8 cellular contexts compared by ENCODE assay signal in the genomic region with DNA sequence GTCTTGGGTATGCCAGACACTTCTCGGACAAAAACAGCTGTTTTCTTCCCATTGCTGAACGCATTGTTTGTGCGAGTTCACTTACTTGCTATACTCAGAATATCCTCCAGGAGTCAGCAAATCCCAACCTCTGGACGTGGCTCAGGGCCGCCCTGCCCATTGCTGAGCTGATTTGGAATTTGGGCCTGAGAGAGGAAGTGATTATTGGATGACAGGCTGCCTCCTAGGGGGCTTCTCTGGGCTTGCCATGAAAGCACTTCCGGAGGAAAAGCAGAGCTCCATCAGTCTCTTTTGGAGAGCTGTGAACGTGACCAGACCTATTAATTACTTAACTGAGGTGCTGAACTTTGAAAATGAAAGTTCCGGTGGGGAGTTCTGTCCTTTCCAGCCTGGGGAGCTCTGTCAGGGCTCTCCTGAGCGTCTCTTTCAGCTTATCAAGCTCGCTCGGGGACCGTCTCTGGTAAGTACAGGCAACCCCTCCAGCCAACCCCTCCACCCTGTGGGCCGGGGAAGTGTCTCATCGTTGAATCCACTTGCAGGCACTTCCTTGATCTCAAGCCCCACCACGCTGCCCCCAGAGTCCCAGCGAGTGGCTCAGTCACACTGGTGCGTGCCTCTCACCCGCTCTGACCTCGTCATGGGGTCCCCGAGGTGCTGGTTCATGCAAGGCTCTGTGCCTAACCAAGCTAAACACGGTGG.
DNase-seq lines count a peak whose midpoint lies in the region; ATAC-seq and TF ChIP-seq lines count a peak whose summit lies in the region.

No MANE protein-coding gene starts in this region.

- no peaks in the 10 kb centered on the region for H3K9me3 ChIP-seq in heart left ventricle

- POLR2A ChIA-PET in activated naive CD8-positive, alpha-beta T cell treated with anti-CD3 and anti-CD28 coated beads, Interleukin-2, amount 10 ng/mL, durations not matched to agents 7 days and 5 days (lab: Charles Lee), result interaction anchor here (1.2 kb wide), 1 partner anchor 144 kb away, joined by 3 read pairs; no protein-coding TSS in a partner anchor

- TF ChIP-seq CTCF in heart left ventricle (IDR thresholded peaks at IDR 0.05), result peak; percentile 62 to 90 (median 83)

- DNase-seq in EH (ENCODE audit: low read depth), result peak; percentile 89
- peak; percentile 89 for DNase-seq in HCEC 1CT
- peak; percentile 76 for DNase-seq in NCI-H1092 treated with DMSO at 0.1 percent for 48 hours (lab: John Stamatoyannopoulos, UW)
- peak; percentile 71 for DNase-seq in SKM-1 treated with dmso at 0.1 percent for 144 hours (lab: John Stamatoyannopoulos, UW; ENCODE audit: unreplicated experiment)
- DNase-seq in activated naive CD8-positive, alpha-beta T cell treated with anti-CD3 and anti-CD28 coated beads, Interleukin-2, amount 10 ng/mL, durations not matched to agents 7 days and 5 days, result peak; percentile 44
- DNase-seq in heart left ventricle, result peak; percentile 63 to 82 (median 71)
- DNase-seq in putamen (ENCODE audit: low spot score), result peak; percentile 41

- no peak for TF ChIP-seq POLR2A in heart left ventricle (IDR thresholded peaks at IDR 0.05)

- peaks cover 11% of the 10 kb centered on the region for H3K4me1 Mint-ChIP-seq in activated naive CD8-positive, alpha-beta T cell treated with anti-CD3 and anti-CD28 coated beads, Interleukin-2, amount 10 ng/mL, durations not matched to agents 7 days and 5 days

- H3K9me3 Mint-ChIP-seq in activated naive CD8-positive, alpha-beta T cell treated with anti-CD3 and anti-CD28 coated beads, Interleukin-2, amount 10 ng/mL, durations not matched to agents 7 days and 5 days, result no peaks in the 10 kb centered on the region

- H3K27me3 ChIP-seq in heart left ventricle, result peaks cover 0 to 13% (median 0%) of the 10 kb centered on the region in 9 donors

- peak overlapping the region in 9 of 12 donors; percentile 0 to 55 (median 40) for H3K4me3 ChIP-seq in heart left ventricle

- 39 to 44% (median 39%) methylated on average over 19 to 21 of the region's 21 CpGs for WGBS in heart left ventricle, 4 donors

- intact Hi-C loops in heart left ventricle (cut with DNase I), result loop anchor here (1.0 to 10.0 kb wide), 21 partner anchors 142 to 1283 kb away; no protein-coding TSS in a partner anchor

- ATAC-seq in activated naive CD8-positive, alpha-beta T cell treated with anti-CD3 and anti-CD28 coated beads, Interleukin-2, amount 10 ng/mL, durations not matched to agents 7 days and 5 days (ENCODE audit: low read depth), result peak; percentile 81
- ATAC-seq in heart left ventricle (peak; percentile 81 to 93 (median 90)), GM21526 (IDR thresholded peaks at IDR 0.05; ENCODE audit: low FRiP score, unreplicated experiment) (no peak)

- H3K27ac Mint-ChIP-seq in activated naive CD8-positive, alpha-beta T cell treated with anti-CD3 and anti-CD28 coated beads, Interleukin-2, amount 10 ng/mL, durations not matched to agents 7 days and 5 days, result peak overlapping the region; percentile 57

- peak overlapping the region; percentile 64 for H3K4me3 Mint-ChIP-seq in activated naive CD8-positive, alpha-beta T cell treated with anti-CD3 and anti-CD28 coated beads, Interleukin-2, amount 10 ng/mL, durations not matched to agents 7 days and 5 days

- peak overlapping the region in 2 of 12 donors; percentile 43 to 46 for H3K27ac ChIP-seq in heart left ventricle

- peaks cover 14% of the 10 kb centered on the region for H3K27me3 Mint-ChIP-seq in activated naive CD8-positive, alpha-beta T cell treated with anti-CD3 and anti-CD28 coated beads, Interleukin-2, amount 10 ng/mL, durations not matched to agents 7 days and 5 days

- H3K36me3 ChIP-seq in heart left ventricle, result no peaks in the 10 kb centered on the region

- H3K4me1 ChIP-seq in heart left ventricle, result peaks cover 0 to 14% (median 2%) of the 10 kb centered on the region in 12 donors

- no peaks in the 10 kb centered on the region for H3K36me3 Mint-ChIP-seq in activated naive CD8-positive, alpha-beta T cell treated with anti-CD3 and anti-CD28 coated beads, Interleukin-2, amount 10 ng/mL, durations not matched to agents 7 days and 5 days
